Comparison of ENCODE assay signal across 8 cellular contexts in genomic region chr19:40798997-40799557, GRCh38. TPM values are rescaled to one million over a fixed set of nuclear protein-coding genes. Genes with fewer than 3 reads are reported as not detected.
A peak's percentile ranks its signal among the peaks of the same experiment; 100 is the strongest.
DNase-seq lines count a peak whose midpoint lies in the region; ATAC-seq and TF ChIP-seq lines count a peak whose summit lies in the region.

EGLN2 (plus strand) TSS chr19:40799191; CDS start chr19:40800573, 1,382 bp downstream.

- TF ChIP-seq POLR2A in upper lobe of left lung (IDR thresholded peaks at IDR 0.05), result peak in 2 of 4 donors; percentile 63 to 81

- H3K4me3 Mint-ChIP-seq in Caco-2 (ENCODE audit: unreplicated experiment), result peak within 1 kb of the TSS; percentile 100

- peak within 1 kb of the TSS; percentile 86 to 93 for H3K18ac ChIP-seq in mesenchymal stem cell (ENCODE audit: low read depth in 1 of 2, low read length in 2 of 2)

- H3K4me3 ChIP-seq in Caco-2 (ENCODE audit: low read depth, low read length) (peak within 1 kb of the TSS; percentile 97), colonic mucosa (peak within 1 kb of the TSS; percentile 94), mesenchymal stem cell (ENCODE audit: insufficient read depth in 1 of 2, low read depth in 1 of 2, low read length in 2 of 2) (peak within 1 kb of the TSS; percentile 72 to 83), upper lobe of left lung (peak within 1 kb of the TSS; percentile 45 to 99 (median 96))

- H3K27me3 ChIP-seq in Caco-2 (replicated peaks; ENCODE audit: control insufficient read depth, insufficient read depth, low read length) (no peaks in the 10 kb centered on the region), colonic mucosa (no peaks in the 10 kb centered on the region), mesenchymal stem cell (ENCODE audit: control insufficient read depth in 1 of 2, insufficient read depth in 1 of 2, low read length in 2 of 2) (no peaks in the 10 kb centered on the region), upper lobe of left lung (no peaks in the 10 kb centered on the region)

- H2AK5ac ChIP-seq in mesenchymal stem cell (ENCODE audit: low read length, severe bottlenecking), result no peak within 1 kb of the TSS

- peak within 1 kb of the TSS; percentile 92 for H4K91ac ChIP-seq in mesenchymal stem cell (ENCODE audit: low read length)

- peak within 1 kb of the TSS; percentile 93 for H3K27ac ChIP-seq in colonic mucosa
- H3K27ac ChIP-seq in mesenchymal stem cell (ENCODE audit: low read length, poor library complexity, severe bottlenecking), result peak within 1 kb of the TSS; percentile 91
- peak within 1 kb of the TSS; percentile 93 to 99 (median 98) for H3K27ac ChIP-seq in upper lobe of left lung

- no TSS peak for BruUV-seq in Caco-2 (replicated peaks; lab: Mats Ljungman, UMichigan)

- H3K14ac ChIP-seq in mesenchymal stem cell (ENCODE audit: low read length in 2 of 2), result peak within 1 kb of the TSS; percentile 5 to 94

- H4K8ac ChIP-seq in mesenchymal stem cell (ENCODE audit: low read length), result peak within 1 kb of the TSS; percentile 87

- H3K4ac ChIP-seq in mesenchymal stem cell (ENCODE audit: low read depth in 1 of 2, low read length in 2 of 2), result peak within 1 kb of the TSS; percentile 86 to 96

- H2BK15ac ChIP-seq in mesenchymal stem cell (ENCODE audit: low read depth, poor library complexity, severe bottlenecking), result peak within 1 kb of the TSS; percentile 94

- H3K9ac ChIP-seq in colonic mucosa (ENCODE audit: low read depth in 2 of 2, low read length in 2 of 2) (peak within 1 kb of the TSS; percentile 85 to 96), mesenchymal stem cell (ENCODE audit: low read length) (peak within 1 kb of the TSS; percentile 93)

- TF ChIP-seq EP300 in upper lobe of left lung (IDR thresholded peaks at IDR 0.05), result no peak

- H3K79me1 ChIP-seq in mesenchymal stem cell (replicated peaks; ENCODE audit: low read length, poor library complexity, severe bottlenecking), result peaks cover 2% of the 10 kb centered on the region

- 0% methylated on average over 20 of the region's 81 CpGs for WGBS in mesenchymal stem cell
- 1% methylated on average over 46 of the region's 81 CpGs; no CpG with 5 or more reads in 1 of the 2 donors for WGBS in upper lobe of left lung, 2 donors

- H3K36me3 ChIP-seq in Caco-2 (ENCODE audit: control insufficient read depth, insufficient read depth, low read length) (peaks cover 15% of the 10 kb centered on the region), colonic mucosa (no peaks in the 10 kb centered on the region), mesenchymal stem cell (ENCODE audit: control insufficient read depth in 1 of 2, insufficient read depth in 2 of 2, low read depth in 1 of 2, low read length in 2 of 2) (peaks cover 37 to 47% of the 10 kb centered on the region in 2 experiments), upper lobe of left lung (peaks cover 4 to 40% (median 16%) of the 10 kb centered on the region in 4 donors)

- TF ChIP-seq CTCF in Caco-2 (IDR thresholded peaks at IDR 0.05; ENCODE audit: insufficient read depth in 1 of 2, low read depth in 1 of 2, low read length in 1 of 2, severe bottlenecking in 1 of 2, unreplicated experiment in 1 of 2) (no peak), colonic mucosa (IDR thresholded peaks at IDR 0.05) (no peak), upper lobe of left lung (IDR thresholded peaks at IDR 0.05) (no peak)

- H3K9me3 ChIP-seq in Caco-2 (no peaks in the 10 kb centered on the region), colonic mucosa (no peaks in the 10 kb centered on the region), mesenchymal stem cell (ENCODE audit: control insufficient read depth, low read length) (no peaks in the 10 kb centered on the region), upper lobe of left lung (no peaks in the 10 kb centered on the region)

- H3K27ac Mint-ChIP-seq in Caco-2 (ENCODE audit: unreplicated experiment), result peak within 1 kb of the TSS; percentile 96

- no peak within 1 kb of the TSS for H2AFZ ChIP-seq in mesenchymal stem cell (ENCODE audit: low read depth, low read length)

- no peaks in the 10 kb centered on the region for H3K27me3 Mint-ChIP-seq in Caco-2 (ENCODE audit: insufficient read depth, unreplicated experiment)

- peak within 1 kb of the TSS in 1 of 2 experiments; percentile 78 for H3K23ac ChIP-seq in mesenchymal stem cell (ENCODE audit: low read length in 2 of 2)

- H2BK120ac ChIP-seq in mesenchymal stem cell (ENCODE audit: low read depth, low read length), result peak within 1 kb of the TSS; percentile 95

- H2BK5ac ChIP-seq in mesenchymal stem cell (ENCODE audit: low read depth, low read length, poor library complexity, severe bottlenecking), result peak within 1 kb of the TSS; percentile 78

- H3K9me3 Mint-ChIP-seq in Caco-2 (ENCODE audit: unreplicated experiment), result no peaks in the 10 kb centered on the region

- CTCF ChIA-PET in Caco-2 (lab: Charles Lee), result interaction anchor here (0.5 to 1.9 kb wide), 15 partner anchors 8 to 405 kb away, joined by 3 to 49 read pairs (median 4); partner anchors contain the start of genes ACTMAP, RAB4B and SNRPA

- H3K36me3 Mint-ChIP-seq in Caco-2 (ENCODE audit: insufficient read depth, unreplicated experiment), result peaks cover 57% of the 10 kb centered on the region

- ATAC-seq in GM21515 (IDR thresholded peaks at IDR 0.05; ENCODE audit: unreplicated experiment) (peak; percentile 0), upper lobe of left lung (ENCODE audit: low FRiP score in 2 of 2) (peak in 1 of 2 donors; percentile 1)

- H3K4me1 ChIP-seq in Caco-2, result peaks cover 15% of the 10 kb centered on the region
- peaks cover 35% of the 10 kb centered on the region for H3K4me1 ChIP-seq in colonic mucosa
- H3K4me1 ChIP-seq in mesenchymal stem cell (ENCODE audit: control insufficient read depth, insufficient read depth, low read depth, low read length), result peaks cover 43% of the 10 kb centered on the region
- peaks cover 45 to 52% (median 50%) of the 10 kb centered on the region in 4 donors for H3K4me1 ChIP-seq in upper lobe of left lung

- peak within 1 kb of the TSS; percentile 93 for H3K4me2 ChIP-seq in mesenchymal stem cell (ENCODE audit: low read length, poor library complexity, severe bottlenecking)

- POLR2A ChIA-PET in Caco-2 (lab: Charles Lee), result interaction anchor here (0.6 to 2.8 kb wide), 9 partner anchors 9 to 108 kb away, joined by 3 to 39 read pairs (median 3); partner anchors contain the start of genes ACTMAP, COQ8B, ITPKC and RAB4B

- intact Hi-C loops in Caco-2 (cut with micrococcal nuclease; ENCODE audit: unreplicated experiment) (loop anchor here (1.0 to 2.0 kb wide), 5 partner anchors 21 to 466 kb away; partner anchors contain the start of genes ACTMAP, COQ8B, HNRNPUL1 and ITPKC), colonic mucosa (cut with DNase I) (no loop called here)

- peaks cover 13% of the 10 kb centered on the region for H3K4me1 Mint-ChIP-seq in Caco-2 (ENCODE audit: low read depth, unreplicated experiment)

- DNase-seq in Caco-2, result no peak
- DNase-seq in LHCN-M2 (ENCODE audit: low read depth), result no peak
- no peak for DNase-seq in colonic mucosa
- DNase-seq in mesenchymal stem cell, result no peak
- peak in 1 of 2 donors; percentile 99 for DNase-seq in upper lobe of left lung
- no peak for DNase-seq in HK-2 (ENCODE audit: unreplicated experiment)
- no peak for DNase-seq in NCI-H226

- peak within 1 kb of the TSS in 1 of 2 experiments; percentile 46 for H2BK12ac ChIP-seq in mesenchymal stem cell (ENCODE audit: low read length in 2 of 2)

RNA-seq across cellular contexts. Expression of gene EGLN2, which starts in this region (rescaled TPM):
- total RNA-seq in Caco-2 (2022), result 135 and 144 TPM in 2 replicates
- total RNA-seq in LHCN-M2 (2014; rRNA removed), result 99.8 and 101 TPM in 2 replicates
- 80.6 TPM for polyA plus RNA-seq in LHCN-M2 (2012)
- total RNA-seq in colonic mucosa, result 10 to 100 TPM; 67.3 to 87.8 TPM
- polyA plus RNA-seq in mesenchymal stem cell (2013, experiment 1 of 2), result 77.6 TPM
- 79.5 TPM for polyA plus RNA-seq in mesenchymal stem cell (2013, experiment 2 of 2)
- 100 to 1,000 TPM; 170 to 353 (median 211) TPM for total RNA-seq in upper lobe of left lung
